In the genomic region with DNA sequence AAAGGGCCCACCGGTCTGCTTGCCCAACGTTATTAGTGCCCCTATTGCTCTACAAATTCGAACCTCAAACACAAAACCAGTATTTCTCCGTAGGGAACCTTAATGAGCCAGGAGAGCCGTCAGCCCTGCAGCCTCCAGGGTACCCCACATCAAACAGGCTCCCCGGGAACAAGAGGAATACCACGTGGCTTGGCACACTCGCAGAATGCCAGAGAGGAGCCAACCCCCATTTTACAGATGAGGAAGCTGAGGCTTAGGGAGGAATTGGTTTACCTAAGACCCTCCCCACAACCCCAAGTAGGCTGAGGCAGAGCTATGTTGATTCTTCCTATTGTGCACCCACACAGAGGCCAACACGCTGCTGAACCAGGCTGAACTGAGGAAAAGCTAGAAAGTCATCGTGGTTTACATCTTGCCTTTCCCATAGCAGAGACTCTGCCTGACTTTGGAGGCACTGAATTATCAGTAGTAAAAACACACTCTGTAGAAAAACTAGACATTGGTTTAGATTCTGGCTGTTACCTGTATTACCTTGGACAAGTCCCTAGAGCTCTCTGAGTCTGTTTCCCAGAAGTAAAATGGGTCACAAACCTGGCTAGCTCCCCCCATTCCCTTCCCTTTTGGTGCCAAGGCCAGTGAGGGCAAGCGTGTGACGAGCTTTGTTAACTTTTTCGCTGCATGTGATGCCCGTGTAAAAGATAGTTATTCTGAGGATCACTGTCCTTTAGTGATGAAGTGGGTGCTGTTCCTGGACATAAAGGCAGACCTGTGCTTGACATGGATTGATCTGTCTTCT, we compare ENCODE assay signal across 8 cellular contexts. TPM values are rescaled to one million over a fixed set of nuclear protein-coding genes. Genes with fewer than 3 reads are reported as not detected.
A peak's percentile ranks its signal among the peaks of the same experiment; 100 is the strongest.
DNase-seq lines count a peak whose midpoint lies in the region; FAIRE-seq and TF ChIP-seq lines count a peak whose summit lies in the region.

No MANE protein-coding gene starts in this region.

- no peak for TF ChIP-seq POLR2A in endothelial cell of umbilical vein (IDR thresholded peaks at IDR 0.05; ENCODE audit: low read depth, low read length)

- H3K4me1 ChIP-seq in endothelial cell of umbilical vein (ENCODE audit: control insufficient read depth, extremely low read depth, insufficient read depth, low read length) (peaks cover 10% of the 10 kb centered on the region), parathyroid adenoma (peaks cover 9% of the 10 kb centered on the region)

- no peaks in the 10 kb centered on the region for H3K27me3 ChIP-seq in endothelial cell of umbilical vein (ENCODE audit: control insufficient read depth in 2 of 2, insufficient read depth in 2 of 2, low read length in 2 of 2)
- H3K27me3 ChIP-seq in parathyroid adenoma (ENCODE audit: control insufficient read depth, insufficient read depth, low read length) = no peaks in the 10 kb centered on the region

- TF ChIP-seq CTCF in GM13976 (IDR thresholded peaks at IDR 0.05; ENCODE audit: borderline replicate concordance, control extremely low read depth, extremely low read depth, insufficient read depth, missing control alignments) = no peak
- TF ChIP-seq CTCF in endothelial cell of umbilical vein (IDR thresholded peaks at IDR 0.05; ENCODE audit: extremely low read depth in 1 of 2, insufficient read depth in 1 of 2, low read depth in 1 of 2, low read length in 2 of 2) = no peak
- no peak for TF ChIP-seq CTCF in parathyroid adenoma (IDR thresholded peaks at IDR 0.05)

- no peaks in the 10 kb centered on the region for H4K20me1 ChIP-seq in endothelial cell of umbilical vein (replicated peaks; ENCODE audit: control insufficient read depth, extremely low read depth, insufficient read depth, low read length)

- H3K9me3 ChIP-seq in endothelial cell of umbilical vein (replicated peaks; ENCODE audit: control insufficient read depth, insufficient read depth, low read length) (no peaks in the 10 kb centered on the region), parathyroid adenoma (ENCODE audit: control insufficient read depth, low read length) (no peaks in the 10 kb centered on the region)

- POLR2A ChIA-PET in endothelial cell of umbilical vein (lab: Charles Lee) = interaction anchor here (0.7 to 2.6 kb wide), 2 partner anchors 28 to 1508 kb away, joined by 3 to 8 read pairs; a partner anchor contains a TSS

- in situ Hi-C loops in GM13976 (cut with MboI; ENCODE audit: low sequenced_read_pairs, unreplicated experiment) = no loop called here

- dilution Hi-C loops in endothelial cell of umbilical vein (cut with MboI; ENCODE audit: extremely low pct_ligation_motif_present, low sequenced_read_pairs) = no loop called here

- TSS peak; percentile 85 for BruUV-seq in endothelial cell of umbilical vein (replicated peaks; lab: Mats Ljungman, UMichigan)

- intact Hi-C loops in endothelial cell of umbilical vein (cut with micrococcal nuclease) = loop anchor here (1.0 to 10.0 kb wide), 4 partner anchors 16 to 79 kb away; a partner anchor contains a TSS

- H3K9ac ChIP-seq in endothelial cell of umbilical vein (replicated peaks; ENCODE audit: extremely low read depth, insufficient read depth, low read length) = peak overlapping the region; percentile 90
- peak overlapping the region; percentile 23 for H3K9ac ChIP-seq in parathyroid adenoma

- peak overlapping the region; percentile 40 for H3K27ac ChIP-seq in endothelial cell of umbilical vein (ENCODE audit: insufficient read depth, low read depth, low read length)
- peak overlapping the region; percentile 99 for H3K27ac ChIP-seq in parathyroid adenoma

- DNase-seq in GM13976 (ENCODE audit: low spot score) = peak; percentile 15
- DNase-seq in RKO (ENCODE audit: low spot score) = peak; percentile 43
- DNase-seq in endothelial cell of umbilical vein (ENCODE audit: low read depth, low spot score) = no peak
- DNase-seq in activated effector memory CD4-positive, alpha-beta T cell treated with anti-CD3 and anti-CD28 coated beads, Interleukin-2, amount 50 U/mL, for 16 hours = no peak
- no peak for DNase-seq in NCI-H2029 treated with DMSO at 0.1 percent for 48 hours (lab: John Stamatoyannopoulos, UW)
- DNase-seq in UCSD-AML1 (lab: John Stamatoyannopoulos, UW; ENCODE audit: unreplicated experiment) = no peak
- no peak for DNase-seq in globus pallidus (ENCODE audit: low spot score)

- H3K79me2 ChIP-seq in endothelial cell of umbilical vein (ENCODE audit: control insufficient read depth, insufficient read depth, low read length) = peaks cover 40% of the 10 kb centered on the region
- peaks cover 13% of the 10 kb centered on the region for H3K79me2 ChIP-seq in parathyroid adenoma

- H2AFZ ChIP-seq in endothelial cell of umbilical vein (ENCODE audit: low read depth, low read length) (peak overlapping the region; percentile 41), parathyroid adenoma (peak overlapping the region; percentile 78)

- H3K36me3 ChIP-seq in endothelial cell of umbilical vein (ENCODE audit: control insufficient read depth in 2 of 2, extremely low read depth in 1 of 2, insufficient read depth in 2 of 2, low read length in 2 of 2) (peaks cover 0 to 5% of the 10 kb centered on the region in 2 experiments), parathyroid adenoma (ENCODE audit: control insufficient read depth, insufficient read depth, low read length) (no peaks in the 10 kb centered on the region)

- no peaks in the 10 kb centered on the region for H3K9me1 ChIP-seq in endothelial cell of umbilical vein (replicated peaks; ENCODE audit: control insufficient read depth, extremely low read depth, insufficient read depth, low read length)

- peak; percentile 12 for FAIRE-seq in endothelial cell of umbilical vein (lab: Jason Lieb, UNC)

- H3K4me2 ChIP-seq in endothelial cell of umbilical vein (ENCODE audit: insufficient read depth, low read length) (peak overlapping the region; percentile 39), parathyroid adenoma (ENCODE audit: low read length) (peak overlapping the region; percentile 67)

- H3K4me3 ChIP-seq in endothelial cell of umbilical vein (replicated peaks in 1 of 3; ENCODE audit: insufficient read depth in 1 of 3, low read depth in 1 of 3, low read length in 3 of 3) (peak overlapping the region; percentile 35 to 85 (median 76)), parathyroid adenoma (ENCODE audit: low read depth, low read length) (peak overlapping the region; percentile 85)

- CTCF ChIA-PET in endothelial cell of umbilical vein (lab: Charles Lee) = interaction anchor here (1.0 to 8.0 kb wide), 5 partner anchors 14 to 101 kb away, joined by 3 to 345 read pairs (median 8); a partner anchor contains a TSS

TF ChIP-seq in endothelial cell of umbilical vein, 7 proteins besides CTCF, POLR2A, EP300 and RAD21 (continues in another document):
- no peak for TF ChIP-seq POLR2AphosphoS5 (IDR thresholded peaks at IDR 0.05; ENCODE audit: insufficient read depth, low read depth, low read length)
- TF ChIP-seq MYC (IDR thresholded peaks at IDR 0.05; ENCODE audit: low read depth, low read length) = no peak

RNA-seq across cellular contexts. Expression of a gene that starts 0.8 kb away (rescaled TPM):
- total RNA-seq in endothelial cell of umbilical vein = 28.6 and 30.8 TPM in 2 replicates
- 31.7 and 34.0 TPM in 2 replicates for polyA plus RNA-seq in endothelial cell of umbilical vein
- polyA plus RNA-seq in endothelial cell of umbilical vein (2011; cell fraction: cytosol; rRNA removed) = 16.7 and 21.4 TPM in 2 replicates
- polyA plus RNA-seq in endothelial cell of umbilical vein (2011; cell fraction: nucleus; rRNA removed) = 80.5 and 95.5 TPM in 2 replicates
- 20.7 and 27.4 TPM in 2 replicates for polyA plus RNA-seq in endothelial cell of umbilical vein (2012)
- 24.5 and 26.6 TPM in 2 replicates for polyA minus RNA-seq in endothelial cell of umbilical vein
- polyA minus RNA-seq in endothelial cell of umbilical vein (2011; cell fraction: cytosol; rRNA and poly(A)+ RNA removed) = 45.1 TPM
- 19.1 and 24.2 TPM in 2 replicates for polyA minus RNA-seq in endothelial cell of umbilical vein (2011; cell fraction: nucleus; rRNA and poly(A)+ RNA removed)

RNA-seq across cellular contexts. Expression of a gene that starts 0.9 kb away (rescaled TPM):
- 229 TPM in 2 replicates for total RNA-seq in endothelial cell of umbilical vein
- 196 and 230 TPM in 2 replicates for polyA plus RNA-seq in endothelial cell of umbilical vein
- polyA plus RNA-seq in endothelial cell of umbilical vein (2011; cell fraction: cytosol; rRNA removed) = 195 and 198 TPM in 2 replicates
- 202 and 237 TPM in 2 replicates for polyA plus RNA-seq in endothelial cell of umbilical vein (2011; cell fraction: nucleus; rRNA removed)
- polyA plus RNA-seq in endothelial cell of umbilical vein (2012) = 160 and 171 TPM in 2 replicates
- polyA minus RNA-seq in endothelial cell of umbilical vein = 417 and 419 TPM in 2 replicates
- polyA minus RNA-seq in endothelial cell of umbilical vein (2011; cell fraction: cytosol; rRNA and poly(A)+ RNA removed) = 278 TPM
- 149 and 190 TPM in 2 replicates for polyA minus RNA-seq in endothelial cell of umbilical vein (2011; cell fraction: nucleus; rRNA and poly(A)+ RNA removed)

RNA-seq across cellular contexts. Expression of a gene that starts 27.8 kb away (rescaled TPM):
- 41.6 and 44.0 TPM in 2 replicates for total RNA-seq in endothelial cell of umbilical vein
- polyA plus RNA-seq in endothelial cell of umbilical vein = 102 and 103 TPM in 2 replicates
- polyA plus RNA-seq in endothelial cell of umbilical vein (2011; cell fraction: cytosol; rRNA removed) = 58.9 and 65.6 TPM in 2 replicates
- 62.1 and 63.9 TPM in 2 replicates for polyA plus RNA-seq in endothelial cell of umbilical vein (2011; cell fraction: nucleus; rRNA removed)
- polyA plus RNA-seq in endothelial cell of umbilical vein (2012) = 34.4 and 39.0 TPM in 2 replicates
- 83.3 and 86.3 TPM in 2 replicates for polyA minus RNA-seq in endothelial cell of umbilical vein
- polyA minus RNA-seq in endothelial cell of umbilical vein (2011; cell fraction: cytosol; rRNA and poly(A)+ RNA removed) = 33.6 TPM
- polyA minus RNA-seq in endothelial cell of umbilical vein (2011; cell fraction: nucleus; rRNA and poly(A)+ RNA removed) = 19.2 and 21.5 TPM in 2 replicates

RNA-seq across cellular contexts. Expression of a gene that starts 28.3 kb away (rescaled TPM):
- 37.9 and 43.6 TPM in 2 replicates for total RNA-seq in endothelial cell of umbilical vein
- polyA plus RNA-seq in endothelial cell of umbilical vein = 60.0 and 85.1 TPM in 2 replicates
- 48.1 and 55.3 TPM in 2 replicates for polyA plus RNA-seq in endothelial cell of umbilical vein (2011; cell fraction: cytosol; rRNA removed)
- 109 and 119 TPM in 2 replicates for polyA plus RNA-seq in endothelial cell of umbilical vein (2011; cell fraction: nucleus; rRNA removed)
- polyA plus RNA-seq in endothelial cell of umbilical vein (2012) = 37.1 and 52.5 TPM in 2 replicates
- polyA minus RNA-seq in endothelial cell of umbilical vein = 61.0 and 76.7 TPM in 2 replicates
- polyA minus RNA-seq in endothelial cell of umbilical vein (2011; cell fraction: cytosol; rRNA and poly(A)+ RNA removed) = 17.6 TPM
- 45.5 and 62.4 TPM in 2 replicates for polyA minus RNA-seq in endothelial cell of umbilical vein (2011; cell fraction: nucleus; rRNA and poly(A)+ RNA removed)

RNA-seq across cellular contexts. Expression of a gene that starts 38.7 kb away (rescaled TPM):
- 14.4 and 14.8 TPM in 2 replicates for total RNA-seq in endothelial cell of umbilical vein
- polyA plus RNA-seq in endothelial cell of umbilical vein = 6.5 and 7.8 TPM in 2 replicates
- 2.2 and 3.0 TPM in 2 replicates for polyA plus RNA-seq in endothelial cell of umbilical vein (2011; cell fraction: cytosol; rRNA removed)
- polyA plus RNA-seq in endothelial cell of umbilical vein (2011; cell fraction: nucleus; rRNA removed) = 24.3 and 28.9 TPM in 2 replicates
- polyA plus RNA-seq in endothelial cell of umbilical vein (2012) = 3.7 and 3.8 TPM in 2 replicates
- 7.2 and 7.8 TPM in 2 replicates for polyA minus RNA-seq in endothelial cell of umbilical vein
- 1.1 TPM for polyA minus RNA-seq in endothelial cell of umbilical vein (2011; cell fraction: cytosol; rRNA and poly(A)+ RNA removed)
- 8.7 and 13.7 TPM in 2 replicates for polyA minus RNA-seq in endothelial cell of umbilical vein (2011; cell fraction: nucleus; rRNA and poly(A)+ RNA removed)

Comparison
In these comparisons a context has a peak if more than half of its experiments do, and no peak if none do; other contexts are left out.
1. DNase-seq: peak in GM13976 (single experiment) and RKO (single experiment); none in endothelial cell of umbilical vein (single experiment), activated effector memory CD4-positive, alpha-beta T cell treated with anti-CD3 and anti-CD28 coated beads, Interleukin-2, amount 50 U/mL, for 16 hours (single experiment), NCI-H2029 treated with DMSO at 0.1 percent for 48 hours (single experiment), UCSD-AML1 (single experiment) and globus pallidus (single experiment).